Comparison of ENCODE assay signal across 18 cellular contexts in the genomic region with DNA sequence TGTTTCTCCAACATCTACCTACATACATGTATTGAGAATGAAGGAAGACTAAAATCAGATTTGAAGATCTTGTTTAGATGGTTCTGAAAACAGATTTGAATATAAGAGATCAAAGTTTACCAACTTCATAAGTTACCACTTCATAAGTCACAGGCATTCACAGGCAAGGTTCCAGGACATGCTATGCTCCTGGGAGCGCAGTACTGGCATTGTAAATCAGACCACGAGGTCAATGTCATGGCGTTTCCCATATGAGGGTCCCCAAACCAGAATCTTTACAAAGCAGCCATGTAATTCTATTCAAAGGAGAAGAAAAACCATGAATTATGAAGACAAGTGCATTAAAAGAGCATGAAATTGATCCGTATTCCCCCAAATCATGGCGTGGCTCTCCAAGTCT. TPM values are rescaled to one million over a fixed set of nuclear protein-coding genes. Genes with fewer than 3 reads are reported as not detected.
DNase-seq lines count a peak whose midpoint lies in the region; ATAC-seq, FAIRE-seq and TF ChIP-seq lines count a peak whose summit lies in the region.
"Had no signal": no experiment of that assay in that cellular context is flagged by ENCODE, and none has a peak within 500 bp of the region (broad histone marks: within the 10 kb centered on the region; RNA-seq: fewer than 3 reads in every experiment).

No MANE protein-coding gene starts in this region.

- no peaks in the 10 kb centered on the region for H3K9me3 ChIP-seq in keratinocyte (ENCODE audit: control insufficient read depth, low read depth, low read length)
- no peaks in the 10 kb centered on the region for H3K9me3 ChIP-seq in WERI-Rb-1 (ENCODE audit: severe bottlenecking)

- peak overlapping the region; percentile 82 to 91 (median 89) for H3K4me3 Mint-ChIP-seq in brain
- H3K4me3 Mint-ChIP-seq: natural killer cell; stimulated activated naive B cell treated with anti-CD40 and anti-IgM and Interleukin-4, amounts not matched to agents 10 μg/mL and 1 μg/mL and 100 μg/mL, for 72 hours had no signal

- H2AFZ ChIP-seq in keratinocyte (ENCODE audit: control insufficient read depth, low read length) = no peak overlapping the region
- H2AFZ ChIP-seq: PC-9 had no signal

- no peaks in the 10 kb centered on the region for H3K9me1 ChIP-seq in keratinocyte (ENCODE audit: control insufficient read depth, extremely low read depth, insufficient read depth, low read length)

- peaks cover 24% of the 10 kb centered on the region for H3K27me3 Mint-ChIP-seq in brain

- DNase-seq in Daoy (ENCODE audit: low read depth) (peak; percentile 6), keratinocyte (ENCODE audit: low read depth, low spot score) (no peak), skeletal muscle cell (ENCODE audit: low read depth) (no peak), WERI-Rb-1 (no peak), epidermal melanocyte (ENCODE audit: insufficient read length, low spot score) (no peak), erythroblast (lab: John Stamatoyannopoulos, UW) (no peak)
- DNase-seq: activated CD4-positive, CD25-positive, alpha-beta regulatory T cell; activated naive CD4-positive, alpha-beta T cell treated with Interleukin-2 at 50 U/mL for 16 hours; left cardiac atrium; natural killer cell; NCI-H1436 treated with DMSO at 0.1 percent for 48 hours; NCI-H510A; PC-9; stimulated activated naive B cell treated with anti-CD40 and anti-IgM and Interleukin-4, amounts not matched to agents 10 μg/mL and 1 μg/mL and 100 μg/mL, for 72 hours had no signal

- H3K4me1 ChIP-seq in keratinocyte (ENCODE audit: control insufficient read depth, extremely low read depth, insufficient read depth, low read length) = peaks cover 8% of the 10 kb centered on the region

- dilution Hi-C loops in keratinocyte (cut with MboI; ENCODE audit: extremely low pct_ligation_motif_present, low sequenced_read_pairs) = no loop called here

- H3K27me3 ChIP-seq in keratinocyte (ENCODE audit: control insufficient read depth, extremely low read depth, insufficient read depth, low read length) = peaks cover 32% of the 10 kb centered on the region
- peaks cover 29% of the 10 kb centered on the region for H3K27me3 ChIP-seq in WERI-Rb-1 (ENCODE audit: insufficient read depth, low read depth, severe bottlenecking)

- peaks cover 0 to 3% (median 0%) of the 10 kb centered on the region in 5 experiments for H3K9me3 Mint-ChIP-seq in brain
- H3K9me3 Mint-ChIP-seq: natural killer cell; stimulated activated naive B cell treated with anti-CD40 and anti-IgM and Interleukin-4, amounts not matched to agents 10 μg/mL and 1 μg/mL and 100 μg/mL, for 72 hours had no signal

- no peak for TF ChIP-seq POLR2A in erythroblast (IDR thresholded peaks at IDR 0.05; ENCODE audit: low read length)

- peaks cover 71% of the 10 kb centered on the region for H3K4me1 Mint-ChIP-seq in brain
- H3K4me1 Mint-ChIP-seq: natural killer cell had no signal

- peak overlapping the region; percentile 29 for H3K4me2 ChIP-seq in keratinocyte (ENCODE audit: control insufficient read depth, extremely low read depth, insufficient read depth, low read depth, low read length)
- H3K4me2 ChIP-seq: KMS-11, PC-9 had no signal

- peak overlapping the region; percentile 22 to 95 (median 79) for H3K27ac Mint-ChIP-seq in brain
- H3K27ac Mint-ChIP-seq: natural killer cell had no signal

- no peak overlapping the region for H3K4me3 ChIP-seq in keratinocyte (ENCODE audit: control insufficient read depth in 2 of 3, extremely low read depth in 1 of 3, insufficient read depth in 2 of 3, low read depth in 1 of 3, low read length in 3 of 3)
- peak overlapping the region; percentile 94 for H3K4me3 ChIP-seq in skeletal muscle cell (ENCODE audit: low read depth, low read length)
- H3K4me3 ChIP-seq in WERI-Rb-1 (ENCODE audit: low read depth, low read length) = no peak overlapping the region
- H3K4me3 ChIP-seq: PC-9 had no signal

- no peak for ATAC-seq in HG02798 (IDR thresholded peaks at IDR 0.05; ENCODE audit: poor library complexity, unreplicated experiment)
- ATAC-seq: left cardiac atrium; natural killer cell; stimulated activated naive B cell treated with anti-CD40 and anti-IgM and Interleukin-4, amounts not matched to agents 10 μg/mL and 1 μg/mL and 100 μg/mL, for 72 hours had no signal

- H3K79me2 ChIP-seq in keratinocyte (ENCODE audit: control insufficient read depth, insufficient read depth, low read length) = peaks cover 71% of the 10 kb centered on the region

- no peak for FAIRE-seq in keratinocyte (lab: Jason Lieb, UNC)
- FAIRE-seq: bronchial epithelial cell had no signal

- peaks cover 4% of the 10 kb centered on the region for H4K20me1 ChIP-seq in keratinocyte (ENCODE audit: control insufficient read depth, extremely low read depth, insufficient read depth, low read length)

- no peak overlapping the region for H3K9ac ChIP-seq in keratinocyte (ENCODE audit: control insufficient read depth, extremely low read depth, insufficient read depth, low read length)
- H3K9ac ChIP-seq: KMS-11 had no signal

- no peaks in the 10 kb centered on the region for H3K36me3 ChIP-seq in keratinocyte (ENCODE audit: control insufficient read depth in 2 of 2, extremely low read depth in 1 of 2, insufficient read depth in 2 of 2, low read length in 2 of 2)
- H3K36me3 ChIP-seq in WERI-Rb-1 = no peaks in the 10 kb centered on the region

- peaks cover 8% of the 10 kb centered on the region for H3K36me3 Mint-ChIP-seq in brain
- H3K36me3 Mint-ChIP-seq: stimulated activated naive B cell treated with anti-CD40 and anti-IgM and Interleukin-4, amounts not matched to agents 10 μg/mL and 1 μg/mL and 100 μg/mL, for 72 hours had no signal

- TF ChIP-seq CTCF in brain (conservative IDR thresholded peaks at IDR 0.05) = no peak
- no peak for TF ChIP-seq CTCF in keratinocyte (optimal IDR thresholded peaks at IDR 0.05 in 1 of 3, IDR thresholded peaks at IDR 0.05 in 1 of 3, conservative IDR thresholded peaks at IDR 0.05 in 1 of 3; ENCODE audit: extremely low read depth in 1 of 3, insufficient read depth in 2 of 3, low read length in 3 of 3)
- no peak for TF ChIP-seq CTCF in WERI-Rb-1 (IDR thresholded peaks at IDR 0.05; ENCODE audit: low read depth, low read length)

- H3K27ac ChIP-seq in keratinocyte (ENCODE audit: control insufficient read depth, insufficient read depth, low read length) (no peak overlapping the region), WERI-Rb-1 (no peak overlapping the region)
- H3K27ac ChIP-seq: KMS-11, PC-9 had no signal

RNA-seq across cellular contexts. Expression of gene CDH11, which starts 3.0 kb away (rescaled TPM):
- total RNA-seq in Daoy (2014; rRNA removed; shearing (Covaris generic)) = 46.9 and 74.5 TPM in 2 replicates
- polyA plus RNA-seq in brain (ENCODE audit: insufficient read depth, low read depth, low replicate concordance) (10.4 TPM), keratinocyte (17.8 to 67.7 TPM (median 36.8 TPM) in 3 replicates)
- 1.2 TPM for polyA plus RNA-seq in keratinocyte (2011; ENCODE audit: low read depth)
- 10.8 and 12.5 TPM in 2 replicates for polyA plus RNA-seq in keratinocyte (2011; cell fraction: cytosol; rRNA removed)
- polyA plus RNA-seq in keratinocyte (2011; cell fraction: nucleus; rRNA removed) = 50.9 and 52.0 TPM in 2 replicates
- 1.1 and 50.4 TPM in 2 replicates for polyA plus RNA-seq in keratinocyte (2012; ENCODE audit: low replicate concordance)
- 33.8 to 109 TPM (median 100 TPM) in 3 replicates for polyA minus RNA-seq in keratinocyte
- 34.1 TPM for polyA minus RNA-seq in keratinocyte (2011; cell fraction: cytosol; rRNA and poly(A)+ RNA removed)
- 71.8 and 152 TPM in 2 replicates for polyA minus RNA-seq in keratinocyte (2011; cell fraction: nucleus; rRNA and poly(A)+ RNA removed)
- total RNA-seq: natural killer cell, PC-9 had no signal
